8 cellular contexts compared by ENCODE assay signal in genomic region chr1:114979278-114979891, GRCh38. TPM values are rescaled to one million over a fixed set of nuclear protein-coding genes. Genes with fewer than 3 reads are reported as not detected.
DNase-seq lines count a peak whose midpoint lies in the region; ATAC-seq and TF ChIP-seq lines count a peak whose summit lies in the region.

No MANE protein-coding gene starts in this region.

- H3K27me3 Mint-ChIP-seq in activated CD8-positive, alpha-beta memory T cell treated with anti-CD3 and anti-CD28 coated beads, Interleukin-2, amount 10 ng/mL, durations not matched to agents 7 days and 5 days, result peaks cover 24% of the 10 kb centered on the region
- peaks cover 26 to 31% of the 10 kb centered on the region in 2 donors for H3K27me3 Mint-ChIP-seq in natural killer cell (ENCODE audit: low read depth in 2 of 2)

- H3K4me3 ChIP-seq in HEK293 (ENCODE audit: low read depth, low read length) (no peak overlapping the region), epithelial cell of proximal tubule (ENCODE audit: low read depth, low read length) (no peak overlapping the region)

- no peaks in the 10 kb centered on the region for H3K36me3 ChIP-seq in HEK293 (ENCODE audit: control insufficient read depth in 2 of 2, insufficient read depth in 1 of 2, low read length in 2 of 2)

- no peak for ATAC-seq in activated CD8-positive, alpha-beta memory T cell treated with anti-CD3 and anti-CD28 coated beads, Interleukin-2, amount 10 ng/mL, durations not matched to agents 7 days and 5 days
- ATAC-seq in natural killer cell, result peak; percentile 49 to 63 (median 57)

- H3K36me3 Mint-ChIP-seq in activated CD8-positive, alpha-beta memory T cell treated with anti-CD3 and anti-CD28 coated beads, Interleukin-2, amount 10 ng/mL, durations not matched to agents 7 days and 5 days, result no peaks in the 10 kb centered on the region
- peaks cover 17% of the 10 kb centered on the region for H3K36me3 Mint-ChIP-seq in natural killer cell

- H3K4me3 Mint-ChIP-seq in activated CD8-positive, alpha-beta memory T cell treated with anti-CD3 and anti-CD28 coated beads, Interleukin-2, amount 10 ng/mL, durations not matched to agents 7 days and 5 days, result no peak overlapping the region
- no peak overlapping the region for H3K4me3 Mint-ChIP-seq in natural killer cell

- no peaks in the 10 kb centered on the region for H3K4me1 Mint-ChIP-seq in activated CD8-positive, alpha-beta memory T cell treated with anti-CD3 and anti-CD28 coated beads, Interleukin-2, amount 10 ng/mL, durations not matched to agents 7 days and 5 days
- no peaks in the 10 kb centered on the region for H3K4me1 Mint-ChIP-seq in natural killer cell

- POLR2A ChIA-PET in HEK293 (lab: Yijun Ruan, JAX), result interaction anchor here (0.6 kb wide), 1 partner anchor 888 kb away, joined by 4 read pairs; no protein-coding TSS in a partner anchor

- no peaks in the 10 kb centered on the region for H3K9me3 ChIP-seq in HEK293 (ENCODE audit: control insufficient read depth, insufficient read depth, low read depth, low read length)

- no peak overlapping the region for H3K27ac Mint-ChIP-seq in activated CD8-positive, alpha-beta memory T cell treated with anti-CD3 and anti-CD28 coated beads, Interleukin-2, amount 10 ng/mL, durations not matched to agents 7 days and 5 days
- no peak overlapping the region for H3K27ac Mint-ChIP-seq in natural killer cell

- TF ChIP-seq CTCF in HEK293 (tag by site-specific recombination; IDR thresholded peaks at IDR 0.05) (peak; percentile 50; the same call in 1 of the 2 replicates), epithelial cell of proximal tubule (conservative IDR thresholded peaks at IDR 0.05; ENCODE audit: low read depth, low read length) (peak; percentile 79), natural killer cell (IDR thresholded peaks at IDR 0.05) (peak; percentile 92)

- no peak overlapping the region for H3K27ac ChIP-seq in HEK293 (ENCODE audit: extremely low read depth, low read depth, low read length)

- DNase-seq in CMK (ENCODE audit: low read depth) (peak; percentile 17), NCI-H82 treated with DMSO at 0.1 percent for 48 hours (lab: John Stamatoyannopoulos, UW; ENCODE audit: unreplicated experiment) (peak; percentile 11), epithelial cell of proximal tubule (ENCODE audit: low read depth) (peak; percentile 2), natural killer cell (peak; percentile 47), NCI-H1048 (lab: John Stamatoyannopoulos, UW) (no peak)
- peak; percentile 71 for DNase-seq in activated CD8-positive, alpha-beta memory T cell treated with anti-CD3 and anti-CD28 coated beads, Interleukin-2, amount 10 ng/mL, durations not matched to agents 7 days and 5 days
- DNase-seq in stimulated activated naive CD4-positive, alpha-beta T cell (lab: John Stamatoyannopoulos, UW), result peak; percentile 15 to 65 (median 51)

- peaks cover 9% of the 10 kb centered on the region for H3K9me3 Mint-ChIP-seq in activated CD8-positive, alpha-beta memory T cell treated with anti-CD3 and anti-CD28 coated beads, Interleukin-2, amount 10 ng/mL, durations not matched to agents 7 days and 5 days (ENCODE audit: low read depth)
- peaks cover 5 to 12% of the 10 kb centered on the region in 2 donors for H3K9me3 Mint-ChIP-seq in natural killer cell

- intact Hi-C loops in natural killer cell (cut with micrococcal nuclease), result loop anchor here (1.0 kb wide), 2 partner anchors 73 to 134 kb away; no protein-coding TSS in a partner anchor

- H3K4me1 ChIP-seq in HEK293 (ENCODE audit: control insufficient read depth, insufficient read depth, low read length), result no peaks in the 10 kb centered on the region

- CTCF ChIA-PET in HEK293 (lab: Yijun Ruan, JAX), result interaction anchor here (0.7 to 2.2 kb wide), 18 partner anchors 9 to 616 kb away, joined by 3 to 27 read pairs (median 4); no protein-coding TSS in a partner anchor
- CTCF ChIA-PET in activated CD8-positive, alpha-beta memory T cell treated with anti-CD3 and anti-CD28 coated beads, Interleukin-2, amount 10 ng/mL, durations not matched to agents 7 days and 5 days (lab: Charles Lee), result interaction anchor here (1.0 to 1.9 kb wide), 4 partner anchors 73 to 133 kb away, joined by 3 to 27 read pairs (median 6); no protein-coding TSS in a partner anchor

TF ChIP-seq in HEK293, 187 proteins besides CTCF, POLR2A, EP300 and RAD21:
- TF ChIP-seq ZNF654 (tag by site-specific recombination; IDR thresholded peaks at IDR 0.05; ENCODE audit: low read depth) (peak; percentile 59), ZNF341 (tag by site-specific recombination; IDR thresholded peaks at IDR 0.05; ENCODE audit: low read depth) (0 out of 2 replicates have a peak, but pooled peaks have one; percentile 34), OVOL3 (tag by site-specific recombination; IDR thresholded peaks at IDR 0.05) (no peak), GLIS1 (tag by site-specific recombination; IDR thresholded peaks at IDR 0.05) (no peak), HOXC10 (CRISPR knock-in tag; IDR thresholded peaks at IDR 0.05) (no peak), SCRT2 (tag by site-specific recombination; IDR thresholded peaks at IDR 0.05) (peak; percentile 58), ZNF623 (tag by site-specific recombination; IDR thresholded peaks at IDR 0.05) (no peak), SCRT1 (tag by site-specific recombination; IDR thresholded peaks at IDR 0.05; ENCODE audit: borderline replicate concordance) (peak; percentile 32; the same call in 1 of the 2 replicates)
- TF ChIP-seq, protein P1, sequence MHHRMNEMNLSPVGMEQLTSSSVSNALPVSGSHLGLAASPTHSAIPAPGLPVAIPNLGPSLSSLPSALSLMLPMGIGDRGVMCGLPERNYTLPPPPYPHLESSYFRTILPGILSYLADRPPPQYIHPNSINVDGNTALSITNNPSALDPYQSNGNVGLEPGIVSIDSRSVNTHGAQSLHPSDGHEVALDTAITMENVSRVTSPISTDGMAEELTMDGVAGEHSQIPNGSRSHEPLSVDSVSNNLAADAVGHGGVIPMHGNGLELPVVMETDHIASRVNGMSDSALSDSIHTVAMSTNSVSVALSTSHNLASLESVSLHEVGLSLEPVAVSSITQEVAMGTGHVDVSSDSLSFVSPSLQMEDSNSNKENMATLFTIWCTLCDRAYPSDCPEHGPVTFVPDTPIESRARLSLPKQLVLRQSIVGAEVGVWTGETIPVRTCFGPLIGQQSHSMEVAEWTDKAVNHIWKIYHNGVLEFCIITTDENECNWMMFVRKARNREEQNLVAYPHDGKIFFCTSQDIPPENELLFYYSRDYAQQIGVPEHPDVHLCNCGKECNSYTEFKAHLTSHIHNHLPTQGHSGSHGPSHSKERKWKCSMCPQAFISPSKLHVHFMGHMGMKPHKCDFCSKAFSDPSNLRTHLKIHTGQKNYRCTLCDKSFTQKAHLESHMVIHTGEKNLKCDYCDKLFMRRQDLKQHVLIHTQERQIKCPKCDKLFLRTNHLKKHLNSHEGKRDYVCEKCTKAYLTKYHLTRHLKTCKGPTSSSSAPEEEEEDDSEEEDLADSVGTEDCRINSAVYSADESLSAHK (tag by site-specific recombination; IDR thresholded peaks at IDR 0.05), result no peak
- TF ChIP-seq, protein P2, sequence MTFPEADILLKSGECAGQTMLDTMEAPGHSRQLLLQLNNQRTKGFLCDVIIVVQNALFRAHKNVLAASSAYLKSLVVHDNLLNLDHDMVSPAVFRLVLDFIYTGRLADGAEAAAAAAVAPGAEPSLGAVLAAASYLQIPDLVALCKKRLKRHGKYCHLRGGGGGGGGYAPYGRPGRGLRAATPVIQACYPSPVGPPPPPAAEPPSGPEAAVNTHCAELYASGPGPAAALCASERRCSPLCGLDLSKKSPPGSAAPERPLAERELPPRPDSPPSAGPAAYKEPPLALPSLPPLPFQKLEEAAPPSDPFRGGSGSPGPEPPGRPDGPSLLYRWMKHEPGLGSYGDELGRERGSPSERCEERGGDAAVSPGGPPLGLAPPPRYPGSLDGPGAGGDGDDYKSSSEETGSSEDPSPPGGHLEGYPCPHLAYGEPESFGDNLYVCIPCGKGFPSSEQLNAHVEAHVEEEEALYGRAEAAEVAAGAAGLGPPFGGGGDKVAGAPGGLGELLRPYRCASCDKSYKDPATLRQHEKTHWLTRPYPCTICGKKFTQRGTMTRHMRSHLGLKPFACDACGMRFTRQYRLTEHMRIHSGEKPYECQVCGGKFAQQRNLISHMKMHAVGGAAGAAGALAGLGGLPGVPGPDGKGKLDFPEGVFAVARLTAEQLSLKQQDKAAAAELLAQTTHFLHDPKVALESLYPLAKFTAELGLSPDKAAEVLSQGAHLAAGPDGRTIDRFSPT (tag by site-specific recombination; IDR thresholded peaks at IDR 0.05), result no peak

RNA-seq across cellular contexts. Expression of gene TSHB, which starts 50.2 kb away (rescaled TPM):
- total RNA-seq in activated CD8-positive, alpha-beta memory T cell treated with anti-CD3 and anti-CD28 coated beads, Interleukin-2, amount 10 ng/mL, durations not matched to agents 7 days and 5 days, result not detected
- total RNA-seq in epithelial cell of proximal tubule (not detected in 2 replicates), natural killer cell (not detected)
